Comparison of ENCODE assay signal across 2 cellular contexts in genomic region chr2:1238571-1239138, GRCh38.
TF ChIP-seq lines count a peak whose summit lies in the region.

No MANE protein-coding gene starts in this region.

TF ChIP-seq in GM23338, 12 proteins besides CTCF, POLR2A, EP300 and RAD21 (continued from another document):
- no peak for TF ChIP-seq ZNF462 (CRISPR knock-in tag; IDR thresholded peaks at IDR 0.05)
- no peak for TF ChIP-seq NANOG (IDR thresholded peaks at IDR 0.05; ENCODE audit: borderline replicate concordance)
- no peak for TF ChIP-seq CREB1 (CRISPR knock-in tag; IDR thresholded peaks at IDR 0.05; ENCODE audit: low read depth)
- TF ChIP-seq REST (IDR thresholded peaks at IDR 0.05; ENCODE audit: unreplicated experiment) = no peak
- TF ChIP-seq POLR2AphosphoS5 (IDR thresholded peaks at IDR 0.05; ENCODE audit: low read depth) = no peak

TF ChIP-seq in H1, 55 proteins besides CTCF, POLR2A, EP300 and RAD21 (continued from another document):
- no peak for TF ChIP-seq CHD1 (IDR thresholded peaks at IDR 0.05; ENCODE audit: low read depth, low read length)
- TF ChIP-seq GTF2F1 (IDR thresholded peaks at IDR 0.05; ENCODE audit: borderline replicate concordance, low read depth, low read length) = no peak
- TF ChIP-seq CEBPB (IDR thresholded peaks at IDR 0.05; ENCODE audit: low read depth, low read length) = no peak
- TF ChIP-seq BACH1 (IDR thresholded peaks at IDR 0.05; ENCODE audit: low read length) = no peak
- no peak for TF ChIP-seq NRF1 (IDR thresholded peaks at IDR 0.05; ENCODE audit: low read depth, low read length)
- no peak for TF ChIP-seq NANOG (IDR thresholded peaks at IDR 0.05; ENCODE audit: insufficient read depth, low read depth, low read length, poor library complexity, severe bottlenecking)
